In genomic region chr2:96208144-96209010, GRCh38 we compare ENCODE assay signal across 8 cellular contexts. TPM values are rescaled to one million over a fixed set of nuclear protein-coding genes. Genes with fewer than 3 reads are reported as not detected.
DNase-seq lines count a peak whose midpoint lies in the region; ATAC-seq lines count a peak whose summit lies in the region.

A gene with protein sequence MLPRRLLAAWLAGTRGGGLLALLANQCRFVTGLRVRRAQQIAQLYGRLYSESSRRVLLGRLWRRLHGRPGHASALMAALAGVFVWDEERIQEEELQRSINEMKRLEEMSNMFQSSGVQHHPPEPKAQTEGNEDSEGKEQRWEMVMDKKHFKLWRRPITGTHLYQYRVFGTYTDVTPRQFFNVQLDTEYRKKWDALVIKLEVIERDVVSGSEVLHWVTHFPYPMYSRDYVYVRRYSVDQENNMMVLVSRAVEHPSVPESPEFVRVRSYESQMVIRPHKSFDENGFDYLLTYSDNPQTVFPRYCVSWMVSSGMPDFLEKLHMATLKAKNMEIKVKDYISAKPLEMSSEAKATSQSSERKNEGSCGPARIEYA (minus strand): TSS chr2:96208827. CDS start chr2:96208434, 393 bp downstream.

- peak within 1 kb of the TSS; percentile 92 for H3K4me3 ChIP-seq in effector memory CD4-positive, alpha-beta T cell (ENCODE audit: insufficient read depth, low read depth, low read length, poor library complexity, severe bottlenecking)

- no peaks in the 10 kb centered on the region for H3K9me3 ChIP-seq in effector memory CD4-positive, alpha-beta T cell (ENCODE audit: control insufficient read depth, low read length)

- POLR2A ChIA-PET in activated CD8-positive, alpha-beta memory T cell treated with anti-CD3 and anti-CD28 coated beads for 36 hours (lab: Charles Lee) = interaction anchor here (0.5 to 2.0 kb wide), 21 partner anchors 8 to 1437 kb away, joined by 3 to 17 read pairs (median 4); partner anchors contain the start of genes COX5B and SNRNP200

- CTCF ChIA-PET in activated CD8-positive, alpha-beta memory T cell treated with anti-CD3 and anti-CD28 coated beads for 36 hours (lab: Charles Lee) = interaction anchor here (0.6 to 2.7 kb wide), 9 partner anchors 33 to 205 kb away, joined by 3 to 11 read pairs (median 4); partner anchors contain the start of gene ADRA2B

- H3K27me3 ChIP-seq in effector memory CD4-positive, alpha-beta T cell (replicated peaks; ENCODE audit: control insufficient read depth, insufficient read depth, low read length, poor library complexity, severe bottlenecking) = no peaks in the 10 kb centered on the region

- peak within 1 kb of the TSS; percentile 69 for H3K27ac ChIP-seq in effector memory CD4-positive, alpha-beta T cell (ENCODE audit: insufficient read depth, low read length, poor library complexity, severe bottlenecking)

- peaks cover 25% of the 10 kb centered on the region for H3K4me1 ChIP-seq in effector memory CD4-positive, alpha-beta T cell (ENCODE audit: control insufficient read depth, insufficient read depth, low read length, poor library complexity, severe bottlenecking)

- ATAC-seq in GM19468 (IDR thresholded peaks at IDR 0.05; ENCODE audit: extremely low read depth, unreplicated experiment) = peak; percentile 75

- H3K36me3 ChIP-seq in effector memory CD4-positive, alpha-beta T cell (ENCODE audit: control insufficient read depth, insufficient read depth, low read length) = no peaks in the 10 kb centered on the region

- DNase-seq in COLO668 (lab: John Stamatoyannopoulos, UW; ENCODE audit: unreplicated experiment) (peak; percentile 99), HT-29 (ENCODE audit: low spot score) (peak; percentile 97), NOMO-1 (lab: John Stamatoyannopoulos, UW; ENCODE audit: unreplicated experiment in 2 of 2) (peak; percentile 95 to 99), medulla oblongata (ENCODE audit: extremely low spot score) (peak; percentile 97)
- DNase-seq in effector memory CD4-positive, alpha-beta T cell = peak; percentile 84 to 93 (median 92)
- DNase-seq in stimulated activated CD8-positive, alpha-beta memory T cell treated with anti-CD3 and anti-CD28 coated beads, Interleukin-12 subunit alpha, Interleukin-12 subunit beta, amount 100 ng/mL, for 1 hour (ENCODE audit: low read depth) = peak; percentile 96

RNA-seq across cellular contexts. Expression of the gene that starts here (rescaled TPM):
- total RNA-seq in HT-29 (2014; rRNA removed; shearing (Covaris generic)) = 133 and 166 TPM in 2 replicates
- total RNA-seq in activated CD8-positive, alpha-beta memory T cell treated with anti-CD3 and anti-CD28 coated beads for 36 hours = 100 to 1,000 TPM; 241 to 248 TPM

Comparison
In these comparisons a context has a peak if more than half of its experiments do, and no peak if none do; other contexts are left out.
1. Peak in every context shown above with its lines: DNase-seq, ATAC-seq, H3K4me3 ChIP-seq and H3K27ac ChIP-seq.